Comparison of ENCODE assay signal across 8 cellular contexts in the genomic region with DNA sequence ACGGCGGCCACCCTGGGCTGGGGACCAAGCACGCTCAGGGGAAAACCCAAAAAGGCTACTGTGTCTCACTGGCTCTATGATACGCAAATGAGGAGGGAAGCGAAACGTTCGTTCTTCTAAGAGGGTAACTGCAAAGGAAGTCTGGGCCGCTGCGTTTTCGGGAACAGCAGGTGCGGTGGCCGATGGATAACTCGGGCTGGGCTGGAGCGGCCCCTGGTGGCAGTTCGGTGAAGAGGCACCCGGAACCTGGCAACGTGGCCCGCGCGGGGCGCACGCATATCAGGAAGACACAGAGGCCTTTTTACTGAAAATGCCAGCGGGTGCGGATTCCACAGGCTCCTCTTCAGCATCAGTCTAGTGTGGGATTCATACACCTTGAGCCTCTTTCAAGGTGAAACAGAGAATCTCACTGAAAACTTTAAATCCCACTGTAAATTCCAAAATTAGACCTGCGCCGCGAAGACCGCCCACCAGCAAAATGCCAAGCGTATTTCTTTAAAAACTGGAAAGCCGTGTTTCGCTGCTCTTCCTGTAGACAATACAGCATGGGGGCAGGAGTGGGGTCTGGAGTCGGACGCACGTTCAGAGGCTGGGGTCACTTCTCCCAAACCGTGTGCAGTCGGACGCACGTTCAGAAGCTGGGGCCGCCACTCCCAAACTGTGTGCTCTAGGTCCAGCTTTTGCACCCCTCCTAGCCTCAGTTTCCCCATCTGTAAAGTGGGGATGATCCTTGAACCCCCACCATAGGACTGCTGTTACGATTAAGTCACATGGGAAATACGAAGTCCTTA. TPM values are rescaled to one million over a fixed set of nuclear protein-coding genes. Genes with fewer than 3 reads are reported as not detected.
DNase-seq lines count a peak whose midpoint lies in the region; ATAC-seq, FAIRE-seq and TF ChIP-seq lines count a peak whose summit lies in the region.

No MANE protein-coding gene starts in this region.

- no peaks in the 10 kb centered on the region for H3K36me3 ChIP-seq in cardiac muscle cell
- no peaks in the 10 kb centered on the region for H3K36me3 ChIP-seq in upper lobe of left lung

- DNase-seq in GM12891 (ENCODE audit: insufficient read length, low spot score), result peak; percentile 96
- DNase-seq in NCI-H1105 (lab: John Stamatoyannopoulos, UW), result peak; percentile 44
- peak; percentile 72 for DNase-seq in SKM-1 (lab: John Stamatoyannopoulos, UW; ENCODE audit: unreplicated experiment)
- peak; percentile 97 to 98 for DNase-seq in activated naive CD4-positive, alpha-beta T cell treated with anti-CD3 and anti-CD28 coated beads, Interleukin-2, amount 50 U/mL, for 72 hours (ENCODE audit: low spot score in 2 of 2)
- peak; percentile 83 to 91 for DNase-seq in cardiac muscle cell (ENCODE audit: low read depth in 1 of 2, low spot score in 1 of 2)
- peak; percentile 86 to 99 (median 94) for DNase-seq in posterior cingulate gyrus
- DNase-seq in upper lobe of left lung, result peak; percentile 85 to 97

- H3K4me1 ChIP-seq in cardiac muscle cell (ENCODE audit: low read depth) (no peaks in the 10 kb centered on the region), upper lobe of left lung (peaks cover 4 to 8% (median 7%) of the 10 kb centered on the region in 4 donors)

- TF ChIP-seq CTCF in cardiac muscle cell (IDR thresholded peaks at IDR 0.05; ENCODE audit: low read depth, low read length), result peak; percentile 98
- peak; percentile 90 to 99 (median 98) for TF ChIP-seq CTCF in upper lobe of left lung (IDR thresholded peaks at IDR 0.05)

- no peak for TF ChIP-seq EP300 in upper lobe of left lung (IDR thresholded peaks at IDR 0.05)

- H3K27ac ChIP-seq in cardiac muscle cell (no peak overlapping the region), upper lobe of left lung (no peak overlapping the region)

- peak; percentile 95 for ATAC-seq in HG02798 (IDR thresholded peaks at IDR 0.05; ENCODE audit: poor library complexity, unreplicated experiment)
- peak; percentile 93 to 99 for ATAC-seq in activated naive CD4-positive, alpha-beta T cell treated with anti-CD3 and anti-CD28 coated beads, Interleukin-2, amount 50 U/mL, for 72 hours
- peak; percentile 88 to 93 for ATAC-seq in upper lobe of left lung (ENCODE audit: low FRiP score in 2 of 2)

- no peaks in the 10 kb centered on the region for H3K9me3 Mint-ChIP-seq in activated naive CD4-positive, alpha-beta T cell treated with anti-CD3 and anti-CD28 coated beads, Interleukin-2, amount 50 U/mL, for 72 hours

- H3K9me3 ChIP-seq in cardiac muscle cell (ENCODE audit: low read depth) (no peaks in the 10 kb centered on the region), upper lobe of left lung (no peaks in the 10 kb centered on the region)

- peak; percentile 94 for FAIRE-seq in GM12891 (lab: Jason Lieb, UNC)

- WGBS in upper lobe of left lung, 2 donors, result 36 to 37% methylated on average over 41 of the region's 41 CpGs

- intact Hi-C loops in posterior cingulate gyrus (cut with DNase I), result loop anchor here (10.0 kb wide), 4 partner anchors 50 to 400 kb away; a partner anchor contains a TSS

- H3K27ac Mint-ChIP-seq in activated naive CD4-positive, alpha-beta T cell treated with anti-CD3 and anti-CD28 coated beads, Interleukin-2, amount 50 U/mL, for 72 hours, result peak overlapping the region; percentile 78 to 82

- H3K27me3 ChIP-seq in cardiac muscle cell (peaks cover 9% of the 10 kb centered on the region), upper lobe of left lung (no peaks in the 10 kb centered on the region)

- H3K4me3 ChIP-seq in cardiac muscle cell (no peak overlapping the region), upper lobe of left lung (peak overlapping the region in 2 of 4 donors; percentile 7 to 22)

- TF ChIP-seq POLR2A in GM12891 (IDR thresholded peaks at IDR 0.05; ENCODE audit: low read depth, low read length), result no peak; the same call in 1 of the 2 replicates
- TF ChIP-seq POLR2A in upper lobe of left lung (IDR thresholded peaks at IDR 0.05), result no peak

- peaks cover 0 to 14% of the 10 kb centered on the region in 2 donors for H3K36me3 Mint-ChIP-seq in activated naive CD4-positive, alpha-beta T cell treated with anti-CD3 and anti-CD28 coated beads, Interleukin-2, amount 50 U/mL, for 72 hours

TF ChIP-seq in GM12891, 5 proteins besides CTCF, POLR2A, EP300 and RAD21:
- no peak for TF ChIP-seq POLR2AphosphoS5 (IDR thresholded peaks at IDR 0.05; ENCODE audit: low read depth, low read length)
- peak; percentile 91 for TF ChIP-seq SPI1 (IDR thresholded peaks at IDR 0.05; ENCODE audit: low read depth, low read length)
- TF ChIP-seq TAF1 (IDR thresholded peaks at IDR 0.05; ENCODE audit: low read depth, low read length), result 0 out of 2 replicates have a peak, but pooled peaks have one; percentile 28
- TF ChIP-seq POU2F2 (IDR thresholded peaks at IDR 0.05; ENCODE audit: low read depth, low read length), result peak; percentile 98
- TF ChIP-seq PAX5 (IDR thresholded peaks at IDR 0.05; ENCODE audit: insufficient read depth, low read length, severe bottlenecking), result peak; percentile 93

RNA-seq across cellular contexts. Expression of a gene that starts 44.4 kb away (rescaled TPM):
- polyA plus RNA-seq in GM12891 (2012; ENCODE audit: low read depth, missing spikeins), result 47.5 TPM
- 100 to 1,000 TPM in 1 of 2 donors, 10 to 100 TPM in 1; 92.2 to 117 TPM for total RNA-seq in activated naive CD4-positive, alpha-beta T cell treated with anti-CD3 and anti-CD28 coated beads, Interleukin-2, amount 50 U/mL, for 72 hours
- total RNA-seq in cardiac muscle cell (247 and 313 TPM in 2 replicates), upper lobe of left lung (100 to 1,000 TPM in 2 of 6 donors, 10 to 100 TPM in 4; 57.1 to 120 (median 93.3) TPM)
- polyA plus RNA-seq in cardiac muscle cell, result 125 and 129 TPM in 2 replicates

Comparison
In these comparisons a context has a peak if more than half of its experiments do, and no peak if none do; other contexts are left out.
1. DNase-seq: peak in every context shown above with its lines; median percentile 98 in activated naive CD4-positive, alpha-beta T cell treated with anti-CD3 and anti-CD28 coated beads, Interleukin-2, amount 50 U/mL, for 72 hours; 96 in GM12891; 94 in posterior cingulate gyrus; 91 in upper lobe of left lung; 87 in cardiac muscle cell; 72 in SKM-1; 44 in NCI-H1105.